21 cellular contexts compared by ENCODE assay signal in the genomic region with DNA sequence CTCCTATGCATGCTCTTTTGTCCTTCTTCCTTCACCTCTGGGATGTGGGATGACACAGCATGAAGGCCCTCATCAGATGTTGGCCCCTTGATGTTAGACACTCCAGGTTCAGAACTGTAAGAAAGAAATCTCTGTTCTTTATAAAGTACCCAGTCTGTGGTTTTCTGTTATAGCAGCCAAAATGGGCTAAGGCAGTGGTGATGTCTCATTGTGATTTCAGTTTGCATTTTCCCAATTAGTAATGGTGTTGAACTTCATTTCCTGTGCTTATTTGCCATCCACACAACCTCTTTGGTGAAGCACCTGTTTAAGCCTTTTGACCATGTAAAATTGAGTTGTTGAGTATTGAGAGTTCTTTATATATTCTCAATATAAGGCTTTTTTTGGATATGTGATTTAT.
A peak's percentile ranks its signal among the peaks of the same experiment; 100 is the strongest.
DNase-seq lines count a peak whose midpoint lies in the region; ATAC-seq and TF ChIP-seq lines count a peak whose summit lies in the region.
"Had no signal": no experiment of that assay in that cellular context is flagged by ENCODE, and none has a peak within 500 bp of the region (broad histone marks: within the 10 kb centered on the region; RNA-seq: fewer than 3 reads in every experiment).

No MANE protein-coding gene starts in this region.

- DNase-seq in right atrium auricular region (ENCODE audit: low spot score): peak; percentile 7
- no peak for DNase-seq in right cardiac atrium
- DNase-seq in Karpas-422: peak; percentile 61
- DNase-seq in SJCRH30: peak in 1 of 2 experiments; percentile 65
- DNase-seq in GM03348 (ENCODE audit: low spot score): no peak
- DNase-seq in activated naive CD8-positive, alpha-beta T cell treated with anti-CD3 and anti-CD28 coated beads, Interleukin-2, amount 50 U/mL, for 24 hours: no peak
- DNase-seq: BE2C; Caco-2; CD4-positive, CD25-positive, alpha-beta regulatory T cell; CD8-positive, alpha-beta T cell; DMS153; DND-41; EL; GDM1; GM23248; H9 had no signal

- H3K4me3 ChIP-seq in right atrium auricular region (no peak overlapping the region), right cardiac atrium (ENCODE audit: low read length) (no peak overlapping the region), Karpas-422 (ENCODE audit: low read length) (peak overlapping the region; percentile 55), SJCRH30 (no peak overlapping the region)
- H3K4me3 ChIP-seq: GM23248 had no signal

- peaks cover 16% of the 10 kb centered on the region for H3K27me3 Mint-ChIP-seq in activated naive CD8-positive, alpha-beta T cell treated with anti-CD3 and anti-CD28 coated beads, Interleukin-2, amount 50 U/mL, for 24 hours

- H3K27ac ChIP-seq in right atrium auricular region: no peak overlapping the region
- H3K27ac ChIP-seq in right cardiac atrium (ENCODE audit: low read length): no peak overlapping the region
- peak overlapping the region; percentile 100 for H3K27ac ChIP-seq in Karpas-422 (ENCODE audit: low read length)
- peak overlapping the region; percentile 47 for H3K27ac ChIP-seq in SJCRH30
- H3K27ac ChIP-seq: 22Rv1, C4-2B, GM23248 had no signal

- peaks cover 0 to 5% of the 10 kb centered on the region in 2 donors for H3K9me3 ChIP-seq in right atrium auricular region
- no peaks in the 10 kb centered on the region for H3K9me3 ChIP-seq in right cardiac atrium (ENCODE audit: control insufficient read depth, low read length)
- H3K9me3 ChIP-seq in Karpas-422 (ENCODE audit: low read length): peaks cover 8% of the 10 kb centered on the region
- 0 out of 2 replicates have a peak, but pooled peaks cover 3% of the 10 kb centered on the region for H3K9me3 ChIP-seq in SJCRH30 (replicated peaks)
- H3K9me3 ChIP-seq: BE2C, Caco-2 had no signal

- H3K79me2 ChIP-seq in Karpas-422 (ENCODE audit: low read length): no peaks in the 10 kb centered on the region

- no peaks in the 10 kb centered on the region for H3K9me2 ChIP-seq in Karpas-422 (replicated peaks; ENCODE audit: insufficient read depth, low read length)

- H2AFZ ChIP-seq in Karpas-422 (ENCODE audit: low read length): peak overlapping the region; percentile 31; the same call in 1 of the 2 replicates
- H2AFZ ChIP-seq: GM23248 had no signal

- H3K36me3 ChIP-seq in right atrium auricular region: no peaks in the 10 kb centered on the region
- H3K36me3 ChIP-seq in Karpas-422 (ENCODE audit: insufficient read depth, low read length): peaks cover 20% of the 10 kb centered on the region
- no peaks in the 10 kb centered on the region for H3K36me3 ChIP-seq in SJCRH30
- H3K36me3 ChIP-seq: BE2C had no signal

- no peak for TF ChIP-seq CTCF in right atrium auricular region (IDR thresholded peaks at IDR 0.05)

- H3K4me3 Mint-ChIP-seq in activated naive CD8-positive, alpha-beta T cell treated with anti-CD3 and anti-CD28 coated beads, Interleukin-2, amount 50 U/mL, for 24 hours: no peak overlapping the region
- H3K4me3 Mint-ChIP-seq: CD4-positive, CD25-positive, alpha-beta regulatory T cell; CD8-positive, alpha-beta T cell; H9 had no signal

- no peak overlapping the region for H3K27ac Mint-ChIP-seq in activated naive CD8-positive, alpha-beta T cell treated with anti-CD3 and anti-CD28 coated beads, Interleukin-2, amount 50 U/mL, for 24 hours
- H3K27ac Mint-ChIP-seq: CD8-positive, alpha-beta T cell; H9 had no signal

- H3K4me1 ChIP-seq in right atrium auricular region (no peaks in the 10 kb centered on the region), right cardiac atrium (ENCODE audit: control insufficient read depth, insufficient read depth, low read length) (no peaks in the 10 kb centered on the region), Karpas-422 (ENCODE audit: low read length) (peaks cover 64% of the 10 kb centered on the region), SJCRH30 (peaks cover 17% of the 10 kb centered on the region)
- H3K4me1 ChIP-seq: BE2C, Caco-2 had no signal

- no peaks in the 10 kb centered on the region for H4K20me1 ChIP-seq in Karpas-422 (ENCODE audit: insufficient read depth, low read depth, low read length)

- H3K4me2 ChIP-seq in Karpas-422 (ENCODE audit: low read depth, low read length, poor library complexity, severe bottlenecking): peak overlapping the region; percentile 86

- H3K36me3 Mint-ChIP-seq in activated naive CD8-positive, alpha-beta T cell treated with anti-CD3 and anti-CD28 coated beads, Interleukin-2, amount 50 U/mL, for 24 hours (ENCODE audit: low read depth): no peaks in the 10 kb centered on the region
- H3K36me3 Mint-ChIP-seq: CD4-positive, CD25-positive, alpha-beta regulatory T cell; CD8-positive, alpha-beta T cell had no signal

- peaks cover 8% of the 10 kb centered on the region for H3K9me3 Mint-ChIP-seq in activated naive CD8-positive, alpha-beta T cell treated with anti-CD3 and anti-CD28 coated beads, Interleukin-2, amount 50 U/mL, for 24 hours

- ATAC-seq in right cardiac atrium (no peak), HG03097 (IDR thresholded peaks at IDR 0.05; ENCODE audit: low FRiP score, unreplicated experiment) (no peak), GM21576 (IDR thresholded peaks at IDR 0.05; ENCODE audit: unreplicated experiment) (no peak)
- ATAC-seq in activated naive CD8-positive, alpha-beta T cell treated with anti-CD3 and anti-CD28 coated beads, Interleukin-2, amount 50 U/mL, for 24 hours: no peak
- ATAC-seq: CD8-positive, alpha-beta T cell; HCT116 had no signal

- intact Hi-C loops in right cardiac atrium (cut with DNase I): no loop called here

- H3K4me1 Mint-ChIP-seq in activated naive CD8-positive, alpha-beta T cell treated with anti-CD3 and anti-CD28 coated beads, Interleukin-2, amount 50 U/mL, for 24 hours: peaks cover 4% of the 10 kb centered on the region
- H3K4me1 Mint-ChIP-seq: CD4-positive, CD25-positive, alpha-beta regulatory T cell had no signal

- no peaks in the 10 kb centered on the region for H3K27me3 ChIP-seq in right atrium auricular region
- H3K27me3 ChIP-seq in right cardiac atrium (ENCODE audit: control insufficient read depth, insufficient read depth): no peaks in the 10 kb centered on the region
- H3K27me3 ChIP-seq in Karpas-422 (ENCODE audit: low read length): no peaks in the 10 kb centered on the region
- no peaks in the 10 kb centered on the region for H3K27me3 ChIP-seq in SJCRH30
- H3K27me3 ChIP-seq: BE2C had no signal

- peak overlapping the region; percentile 83 for H3K9ac ChIP-seq in Karpas-422 (ENCODE audit: low read length)
- H3K9ac ChIP-seq: GM23248 had no signal

Comparison
In these comparisons a context has a peak if more than half of its experiments do, and no peak if none do; other contexts are left out.
1. DNase-seq: peak in right atrium auricular region (single experiment) and Karpas-422 (single experiment); none in right cardiac atrium (0 of 3), GM03348 (single experiment) and activated naive CD8-positive, alpha-beta T cell treated with anti-CD3 and anti-CD28 coated beads, Interleukin-2, amount 50 U/mL, for 24 hours (single experiment).
2. H3K27ac ChIP-seq: peak in Karpas-422 (single experiment) and SJCRH30 (single experiment); none in right atrium auricular region (0 of 2) and right cardiac atrium (single experiment).